17 cellular contexts compared by ENCODE assay signal in genomic region chr6:72466471-72466870, GRCh38.
"Had no signal": no experiment of that assay in that cellular context is flagged by ENCODE, and none has a peak within 500 bp of the region (broad histone marks: within the 10 kb centered on the region; RNA-seq: fewer than 3 reads in every experiment).

No MANE protein-coding gene starts in this region.

- H3K4me1 Mint-ChIP-seq: IgD-negative memory B cell had no signal

- FAIRE-seq: HTR-8/SVneo, RCC 7860 had no signal

- H3K4me3 ChIP-seq: SJSA1, SK-N-MC had no signal

- H3K36me3 Mint-ChIP-seq: IgD-negative memory B cell had no signal

- H3K27ac ChIP-seq: HL-60, SJSA1, SK-N-MC had no signal

- H3K4me3 Mint-ChIP-seq: IgD-negative memory B cell had no signal

- DNase-seq: KBM-7, MV-4-11, NCI-H1048, NCI-H146, NCI-H1694 treated with DMSO at 0.1 percent for 48 hours, NCI-H2107, NCI-H2171, NCI-H510A, NCI-H524 treated with DMSO at 0.1 percent for 48 hours, Right ventricle myocardium superior, SIG-M5 had no signal

- H3K27me3 ChIP-seq: SJSA1 had no signal

- H3K4me1 ChIP-seq: SJSA1 had no signal

- H3K9me3 ChIP-seq: SJSA1 had no signal

- H3K36me3 ChIP-seq: SJSA1 had no signal

- H3K27ac Mint-ChIP-seq: IgD-negative memory B cell had no signal
